ENCODE assay signal across 8 cellular contexts in genomic region chr7:71752171-71752935, GRCh38.
DNase-seq lines count a peak whose midpoint lies in the region; ATAC-seq, FAIRE-seq and TF ChIP-seq lines count a peak whose summit lies in the region.

No MANE protein-coding gene starts in this region.

- no peaks in the 10 kb centered on the region for H3K36me3 ChIP-seq in brain microvascular endothelial cell (replicated peaks)
- H3K36me3 ChIP-seq in keratinocyte (ENCODE audit: control insufficient read depth in 2 of 2, extremely low read depth in 1 of 2, insufficient read depth in 2 of 2, low read length in 2 of 2) = no peaks in the 10 kb centered on the region

- dilution Hi-C loops in keratinocyte (cut with MboI; ENCODE audit: extremely low pct_ligation_motif_present, low sequenced_read_pairs) = no loop called here

- no peak overlapping the region for H2AFZ ChIP-seq in keratinocyte (ENCODE audit: control insufficient read depth, low read length)

- H4K20me1 ChIP-seq in keratinocyte (ENCODE audit: control insufficient read depth, extremely low read depth, insufficient read depth, low read length) = no peaks in the 10 kb centered on the region

- no peaks in the 10 kb centered on the region for H3K79me2 ChIP-seq in keratinocyte (ENCODE audit: control insufficient read depth, insufficient read depth, low read length)

- peaks cover 3% of the 10 kb centered on the region for H3K9me3 ChIP-seq in keratinocyte (ENCODE audit: control insufficient read depth, low read depth, low read length)

- in situ Hi-C loops in brain microvascular endothelial cell (cut with HindIII; ENCODE audit: low pct_ligation_motif_present, low sequenced_read_pairs) = no loop called here

- H3K9ac ChIP-seq in keratinocyte (ENCODE audit: control insufficient read depth, extremely low read depth, insufficient read depth, low read length) = no peak overlapping the region

- DNase-seq in Right ventricle myocardium inferior (ENCODE audit: missing footprints) = peak; percentile 18
- no peak for DNase-seq in cardiac septum (ENCODE audit: low spot score)
- peak; percentile 75 for DNase-seq in NCI-H774 (lab: John Stamatoyannopoulos, UW)
- peak; percentile 12 for DNase-seq in brain microvascular endothelial cell
- DNase-seq in keratinocyte (ENCODE audit: low read depth, low spot score) = no peak
- peak; percentile 76 for DNase-seq in stimulated activated CD8-positive, alpha-beta memory T cell treated with anti-CD3 and anti-CD28 coated beads, Interleukin-4, amount 100 ng/mL, for 48 hours
- no peak for DNase-seq in mesenteric fat pad (ENCODE audit: low spot score)
- DNase-seq in epidermal melanocyte (ENCODE audit: insufficient read length, low spot score) = no peak

- H3K27me3 ChIP-seq in brain microvascular endothelial cell (replicated peaks) = no peaks in the 10 kb centered on the region
- no peaks in the 10 kb centered on the region for H3K27me3 ChIP-seq in keratinocyte (ENCODE audit: control insufficient read depth, extremely low read depth, insufficient read depth, low read length)

- no peaks in the 10 kb centered on the region for H3K4me1 ChIP-seq in keratinocyte (ENCODE audit: control insufficient read depth, extremely low read depth, insufficient read depth, low read length)

- FAIRE-seq in keratinocyte (lab: Jason Lieb, UNC) = no peak

- H3K27ac ChIP-seq in brain microvascular endothelial cell (no peak overlapping the region), keratinocyte (ENCODE audit: control insufficient read depth, insufficient read depth, low read length) (no peak overlapping the region)

- TF ChIP-seq CTCF in brain microvascular endothelial cell (IDR thresholded peaks at IDR 0.05; ENCODE audit: low read depth, low read length, missing control alignments) (peak; percentile 54), keratinocyte (optimal IDR thresholded peaks at IDR 0.05 in 1 of 3, IDR thresholded peaks at IDR 0.05 in 1 of 3, conservative IDR thresholded peaks at IDR 0.05 in 1 of 3; ENCODE audit: extremely low read depth in 1 of 3, insufficient read depth in 2 of 3, low read length in 3 of 3) (peak in 2 of 3 experiments; percentile 76 to 79)

- no peaks in the 10 kb centered on the region for H3K9me1 ChIP-seq in keratinocyte (ENCODE audit: control insufficient read depth, extremely low read depth, insufficient read depth, low read length)

- ATAC-seq in Right ventricle myocardium inferior = peak; percentile 59

- no peak overlapping the region for H3K4me2 ChIP-seq in keratinocyte (ENCODE audit: control insufficient read depth, extremely low read depth, insufficient read depth, low read depth, low read length)

- no peak overlapping the region for H3K4me3 ChIP-seq in brain microvascular endothelial cell (ENCODE audit: low read depth, low read length)
- no peak overlapping the region for H3K4me3 ChIP-seq in keratinocyte (ENCODE audit: control insufficient read depth in 2 of 3, extremely low read depth in 1 of 3, insufficient read depth in 2 of 3, low read depth in 1 of 3, low read length in 3 of 3)

- intact Hi-C loops in Right ventricle myocardium inferior (cut with DNase I) (loop anchor here (5.0 kb wide), 1 partner anchor 740 kb away; no protein-coding TSS in a partner anchor), cardiac septum (cut with DNase I) (loop anchor here (10.0 kb wide), 1 partner anchor 742 kb away; no protein-coding TSS in a partner anchor)

Comparison
In these comparisons a context has a peak if more than half of its experiments do, and no peak if none do; other contexts are left out.
1. DNase-seq: peak in Right ventricle myocardium inferior (single experiment), NCI-H774 (single experiment), brain microvascular endothelial cell (single experiment) and stimulated activated CD8-positive, alpha-beta memory T cell treated with anti-CD3 and anti-CD28 coated beads, Interleukin-4, amount 100 ng/mL, for 48 hours (single experiment); none in cardiac septum (single experiment), keratinocyte (single experiment), mesenteric fat pad (single experiment) and epidermal melanocyte (single experiment).